24 cellular contexts compared by ENCODE assay signal in genomic region chr4:8765631-8766590, GRCh38.
DNase-seq lines count a peak whose midpoint lies in the region; ATAC-seq lines count a peak whose summit lies in the region.
"Had no signal": no experiment of that assay in that cellular context is flagged by ENCODE, and none has a peak within 500 bp of the region (broad histone marks: within the 10 kb centered on the region; RNA-seq: fewer than 3 reads in every experiment).

No MANE protein-coding gene starts in this region.

- peaks cover 0 to 2% (median 0%) of the 10 kb centered on the region in 7 donors for H3K4me1 Mint-ChIP-seq in naive thymus-derived CD4-positive, alpha-beta T cell
- H3K4me1 Mint-ChIP-seq: activated CD4-positive, alpha-beta memory T cell treated with anti-CD3 and anti-CD28 coated beads, Interleukin-2, amount 10 ng/mL, durations not matched to agents 7 days and 5 days had no signal

- POLR2A ChIA-PET in naive thymus-derived CD4-positive, alpha-beta T cell (lab: Charles Lee): no interaction called here

- H3K27ac Mint-ChIP-seq in naive thymus-derived CD4-positive, alpha-beta T cell: no peak overlapping the region
- H3K27ac Mint-ChIP-seq: activated CD4-positive, alpha-beta memory T cell treated with anti-CD3 and anti-CD28 coated beads, Interleukin-2, amount 10 ng/mL, durations not matched to agents 7 days and 5 days; activated naive CD4-positive, alpha-beta T cell treated with anti-CD3 and anti-CD28 coated beads for 36 hours had no signal

- DNase-seq in 8988T (peak; percentile 18), NT2/D1 (ENCODE audit: low read depth, low spot score) (no peak), cardiac septum (ENCODE audit: low spot score) (peak; percentile 70), GM19238 (ENCODE audit: insufficient read length, low spot score) (no peak), NCI-H187 (lab: John Stamatoyannopoulos, UW) (no peak)
- DNase-seq in naive thymus-derived CD4-positive, alpha-beta T cell: no peak
- no peak for DNase-seq in activated CD4-positive, alpha-beta T cell treated with anti-CD3 and anti-CD28 coated beads, Interleukin-2, amount 50 U/mL, for 4 hours
- DNase-seq: activated CD4-positive, alpha-beta memory T cell treated with anti-CD3 and anti-CD28 coated beads, Interleukin-2, amount 10 ng/mL, durations not matched to agents 7 days and 5 days; activated CD4-positive, CD25-positive, alpha-beta regulatory T cell; activated naive CD4-positive, alpha-beta T cell treated with anti-CD3 and anti-CD28 coated beads for 36 hours; activated T-cell treated with anti-CD3 and anti-CD28 coated beads for 4 hours; anterior cingulate cortex; EL; IMR-90; NCI-H1105 treated with DMSO at 0.1 percent for 48 hours; NCI-H2081 treated with DMSO at 0.1 percent for 48 hours; NCI-H510A treated with DMSO at 0.1 percent for 48 hours; NK-92 treated with Interleukin-12 subunit alpha and Interleukin-12 subunit beta, amount 100 ng/mL, for 24 hours; RPMI8226; stimulated activated CD4-positive, alpha-beta T cell treated with anti-CD3 and anti-CD28 coated beads, Interleukin-15, amount 100 ng/mL, for 24 hours; stimulated activated CD8-positive, alpha-beta memory T cell treated with anti-CD3 and anti-CD28 coated beads, Interleukin-4, amount 100 ng/mL, for 48 hours had no signal

- CTCF ChIA-PET in naive thymus-derived CD4-positive, alpha-beta T cell (lab: Charles Lee): no interaction called here

- no peaks in the 10 kb centered on the region for H3K36me3 Mint-ChIP-seq in naive thymus-derived CD4-positive, alpha-beta T cell

- H3K9me3 ChIP-seq in NT2/D1 (ENCODE audit: insufficient read depth, low read length): no peaks in the 10 kb centered on the region
- H3K9me3 ChIP-seq in naive thymus-derived CD4-positive, alpha-beta T cell (ENCODE audit: control insufficient read depth in 2 of 3, low read length in 3 of 3): no peaks in the 10 kb centered on the region

- peaks cover 5% of the 10 kb centered on the region for H3K27me3 ChIP-seq in NT2/D1 (ENCODE audit: insufficient read depth, insufficient read length)
- no peaks in the 10 kb centered on the region for H3K27me3 ChIP-seq in naive thymus-derived CD4-positive, alpha-beta T cell (ENCODE audit: control insufficient read depth in 2 of 2, insufficient read depth in 2 of 2, low read length in 2 of 2)

- peaks cover 20% of the 10 kb centered on the region for H3K4me1 ChIP-seq in NT2/D1 (ENCODE audit: insufficient read depth, insufficient read length)
- H3K4me1 ChIP-seq in naive thymus-derived CD4-positive, alpha-beta T cell (ENCODE audit: control insufficient read depth in 2 of 2, insufficient read depth in 2 of 2, low read length in 2 of 2): no peaks in the 10 kb centered on the region

- H3K27ac ChIP-seq in naive thymus-derived CD4-positive, alpha-beta T cell (ENCODE audit: low read depth, low read length): no peak overlapping the region
- H3K27ac ChIP-seq: C4-2B had no signal

- no peak overlapping the region for H3K4me3 Mint-ChIP-seq in naive thymus-derived CD4-positive, alpha-beta T cell
- H3K4me3 Mint-ChIP-seq: activated CD4-positive, alpha-beta memory T cell treated with anti-CD3 and anti-CD28 coated beads, Interleukin-2, amount 10 ng/mL, durations not matched to agents 7 days and 5 days; activated naive CD4-positive, alpha-beta T cell treated with anti-CD3 and anti-CD28 coated beads for 36 hours had no signal

- peaks cover 0 to 8% (median 0%) of the 10 kb centered on the region in 5 donors for H3K27me3 Mint-ChIP-seq in naive thymus-derived CD4-positive, alpha-beta T cell
- H3K27me3 Mint-ChIP-seq: activated CD4-positive, alpha-beta memory T cell treated with anti-CD3 and anti-CD28 coated beads, Interleukin-2, amount 10 ng/mL, durations not matched to agents 7 days and 5 days had no signal

- H3K9ac ChIP-seq in NT2/D1 (ENCODE audit: insufficient read length, low read depth): peak overlapping the region; percentile 6

- intact Hi-C loops in cardiac septum (cut with DNase I): no loop called here
- intact Hi-C loops in naive thymus-derived CD4-positive, alpha-beta T cell (cut with micrococcal nuclease): no loop called here

- peak; percentile 24 for ATAC-seq in naive thymus-derived CD4-positive, alpha-beta T cell
- ATAC-seq in HG02885 (IDR thresholded peaks at IDR 0.05; ENCODE audit: poor library complexity, unreplicated experiment): no peak
- ATAC-seq: right cardiac atrium had no signal

- peaks cover 0 to 4% (median 0%) of the 10 kb centered on the region in 11 donors for H3K9me3 Mint-ChIP-seq in naive thymus-derived CD4-positive, alpha-beta T cell
- H3K9me3 Mint-ChIP-seq: activated naive CD4-positive, alpha-beta T cell treated with anti-CD3 and anti-CD28 coated beads for 36 hours had no signal

- H3K36me3 ChIP-seq in NT2/D1 (ENCODE audit: insufficient read depth, insufficient read length, low read length): no peaks in the 10 kb centered on the region
- no peaks in the 10 kb centered on the region for H3K36me3 ChIP-seq in naive thymus-derived CD4-positive, alpha-beta T cell (ENCODE audit: control insufficient read depth in 2 of 3, insufficient read depth in 3 of 3, low read length in 3 of 3)

- H3K4me3 ChIP-seq in NT2/D1 (ENCODE audit: insufficient read length, low read depth): no peak overlapping the region
- no peak overlapping the region for H3K4me3 ChIP-seq in naive thymus-derived CD4-positive, alpha-beta T cell (ENCODE audit: low read length)

Comparison
In these comparisons a context has a peak if more than half of its experiments do, and no peak if none do; other contexts are left out.
1. DNase-seq: peak in 8988T (single experiment) and cardiac septum (single experiment); none in NT2/D1 (single experiment), naive thymus-derived CD4-positive, alpha-beta T cell (0 of 9), GM19238 (single experiment), NCI-H187 (0 of 2) and activated CD4-positive, alpha-beta T cell treated with anti-CD3 and anti-CD28 coated beads, Interleukin-2, amount 50 U/mL, for 4 hours (0 of 2).